In genomic region chr11:7547091-7547490, GRCh38 we compare ENCODE assay signal across 1 cellular context.
TF ChIP-seq lines count a peak whose summit lies in the region.

No MANE protein-coding gene starts in this region.

TF ChIP-seq in WTC11, 78 proteins besides CTCF, POLR2A, EP300 and RAD21 (continued from another document):
- TF ChIP-seq ZSCAN18 (CRISPR knock-in tag; IDR thresholded peaks at IDR 0.05): no peak
- TF ChIP-seq EMX1 (CRISPR knock-in tag; IDR thresholded peaks at IDR 0.05): no peak
- no peak for TF ChIP-seq GTF2I (CRISPR knock-in tag; conservative IDR thresholded peaks at IDR 0.05)
- no peak for TF ChIP-seq KAT7 (CRISPR knock-in tag; IDR thresholded peaks at IDR 0.05; ENCODE audit: borderline replicate concordance)
- TF ChIP-seq HMGA2 (CRISPR knock-in tag; IDR thresholded peaks at IDR 0.05): no peak
- TF ChIP-seq ZMAT4 (CRISPR knock-in tag; IDR thresholded peaks at IDR 0.05): no peak
- TF ChIP-seq NR2C2 (CRISPR knock-in tag; IDR thresholded peaks at IDR 0.05): no peak
TF ChIP-seq in WTC11: peak in this region for 0.
